Comparison of ENCODE assay signal across 1 cellular context in genomic region chr2:85459771-85460170, GRCh38.
TF ChIP-seq lines count a peak whose summit lies in the region.

No MANE protein-coding gene starts in this region.

TF ChIP-seq in GM23338, 12 proteins besides CTCF, POLR2A, EP300 and RAD21 (continued from another document):
- TF ChIP-seq ZNF462 (CRISPR knock-in tag; IDR thresholded peaks at IDR 0.05) (no peak), EZH2phosphoT487 (IDR thresholded peaks at IDR 0.05; ENCODE audit: unreplicated experiment) (no peak), STAT1 (IDR thresholded peaks at IDR 0.05; ENCODE audit: unreplicated experiment) (no peak), REST (IDR thresholded peaks at IDR 0.05; ENCODE audit: unreplicated experiment) (no peak), NANOG (IDR thresholded peaks at IDR 0.05; ENCODE audit: borderline replicate concordance) (no peak), ZNF114 (CRISPR knock-in tag; IDR thresholded peaks at IDR 0.05) (no peak), CREB1 (CRISPR knock-in tag; IDR thresholded peaks at IDR 0.05; ENCODE audit: low read depth) (no peak), JUNB (IDR thresholded peaks at IDR 0.05; ENCODE audit: unreplicated experiment) (no peak)
- TF ChIP-seq, protein P1, sequence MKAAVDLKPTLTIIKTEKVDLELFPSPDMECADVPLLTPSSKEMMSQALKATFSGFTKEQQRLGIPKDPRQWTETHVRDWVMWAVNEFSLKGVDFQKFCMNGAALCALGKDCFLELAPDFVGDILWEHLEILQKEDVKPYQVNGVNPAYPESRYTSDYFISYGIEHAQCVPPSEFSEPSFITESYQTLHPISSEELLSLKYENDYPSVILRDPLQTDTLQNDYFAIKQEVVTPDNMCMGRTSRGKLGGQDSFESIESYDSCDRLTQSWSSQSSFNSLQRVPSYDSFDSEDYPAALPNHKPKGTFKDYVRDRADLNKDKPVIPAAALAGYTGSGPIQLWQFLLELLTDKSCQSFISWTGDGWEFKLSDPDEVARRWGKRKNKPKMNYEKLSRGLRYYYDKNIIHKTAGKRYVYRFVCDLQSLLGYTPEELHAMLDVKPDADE (IDR thresholded peaks at IDR 0.05) = no peak
